21 cellular contexts compared by ENCODE assay signal in the genomic region with DNA sequence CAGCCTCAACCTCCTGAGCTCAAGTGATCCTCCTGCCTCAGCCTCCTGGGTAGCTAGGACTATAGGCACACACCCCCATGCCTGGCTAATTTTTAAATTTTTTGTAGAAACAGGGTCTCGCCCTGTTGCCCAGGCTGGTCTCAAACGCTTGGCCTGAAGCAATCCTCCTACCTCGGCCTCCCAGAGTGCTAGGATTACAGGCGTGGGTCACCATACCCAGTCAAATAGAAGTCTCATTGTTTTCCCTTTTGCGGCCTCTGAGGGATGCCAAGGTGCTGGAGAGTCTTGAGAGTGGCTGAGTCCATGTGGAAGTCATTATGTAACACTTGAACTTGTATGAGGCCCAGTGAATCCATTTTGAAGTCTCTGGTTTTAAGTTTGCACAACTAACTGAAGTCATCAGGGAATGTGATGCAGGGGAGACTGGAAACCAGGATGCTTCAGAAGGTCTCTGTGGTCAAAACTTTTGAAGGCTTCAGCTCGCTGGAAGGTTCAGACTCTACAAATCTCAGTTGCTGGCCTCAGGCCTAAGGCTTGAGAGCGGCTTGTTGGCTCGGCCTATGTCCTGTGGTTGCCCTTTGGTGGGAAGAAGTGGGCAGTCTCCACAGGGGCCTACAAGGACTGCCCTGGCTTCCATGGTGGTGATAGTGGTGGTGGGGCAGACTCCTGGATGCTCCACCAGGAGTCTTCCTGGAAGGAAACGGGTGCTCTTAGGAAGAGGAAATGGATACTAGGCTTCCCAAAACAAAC. TPM values are rescaled to one million over a fixed set of nuclear protein-coding genes. Genes with fewer than 3 reads are reported as not detected.
DNase-seq lines count a peak whose midpoint lies in the region; ATAC-seq and TF ChIP-seq lines count a peak whose summit lies in the region.
"Had no signal": no experiment of that assay in that cellular context is flagged by ENCODE, and none has a peak within 500 bp of the region (broad histone marks: within the 10 kb centered on the region; RNA-seq: fewer than 3 reads in every experiment).

No MANE protein-coding gene starts in this region.

- H3K27ac ChIP-seq in skeletal muscle tissue (ENCODE audit: low read depth, low read length): peak overlapping the region; percentile 62
- H3K27ac ChIP-seq: hepatocyte, KMS-11 had no signal

- ATAC-seq in GM18511 (IDR thresholded peaks at IDR 0.05; ENCODE audit: unreplicated experiment): no peak
- no peak for ATAC-seq in GM18861 (IDR thresholded peaks at IDR 0.05; ENCODE audit: unreplicated experiment)

- DNase-seq in AG10803 (ENCODE audit: low read depth) (peak; percentile 94), GM03348 (ENCODE audit: low spot score) (peak; percentile 50), fibroblast of mammary gland (ENCODE audit: low read depth) (peak; percentile 26)
- no peak for DNase-seq in stimulated activated CD4-positive, alpha-beta T cell treated with anti-CD3 and anti-CD28 coated beads, Interleukin-12 subunit alpha, Interleukin-12 subunit beta, amount 100 ng/mL, for 4 hours
- DNase-seq: activated CD4-positive, alpha-beta memory T cell treated with anti-CD3 and anti-CD28 coated beads for 36 hours; activated CD4-positive, CD25-positive, alpha-beta regulatory T cell treated with anti-CD3 and anti-CD28 coated beads, Interleukin-2, amount 50 U/mL, for 72 hours; activated effector memory CD4-positive, alpha-beta T cell treated with Interleukin-2 at 50 U/mL for 16 hours; CD4-positive, CD25-positive, alpha-beta regulatory T cell; dorsolateral prefrontal cortex; naive B cell; NCI-H1417 treated with DMSO at 0.1 percent for 48 hours; NCI-H2081; NCI-H226; occipital lobe; stimulated activated CD4-positive, alpha-beta T cell treated with anti-CD3 and anti-CD28 coated beads, Interleukin-4, amount 100 ng/mL, for 1 hour; T-helper 1 cell had no signal

- no peaks in the 10 kb centered on the region for H3K9me3 ChIP-seq in skeletal muscle tissue (ENCODE audit: control insufficient read depth in 3 of 3, low read length in 3 of 3)

- peaks cover 25 to 35% (median 30%) of the 10 kb centered on the region in 3 donors for H3K4me1 ChIP-seq in skeletal muscle tissue (ENCODE audit: control insufficient read depth in 3 of 3, insufficient read depth in 3 of 3, low read length in 3 of 3)

- H3K36me3 ChIP-seq in skeletal muscle tissue (ENCODE audit: control insufficient read depth in 3 of 3, insufficient read depth in 3 of 3, low read length in 3 of 3): no peaks in the 10 kb centered on the region

- H3K4me3 ChIP-seq in AG10803 (ENCODE audit: low read length) (no peak overlapping the region), fibroblast of mammary gland (ENCODE audit: control insufficient read depth, low read depth, low read length) (no peak overlapping the region), skeletal muscle tissue (ENCODE audit: low read length in 3 of 3) (no peak overlapping the region)
- H3K4me3 ChIP-seq: dorsolateral prefrontal cortex, hepatocyte had no signal

- TF ChIP-seq CTCF in AG10803 (conservative IDR thresholded peaks at IDR 0.05; ENCODE audit: low read length): 0 out of 2 replicates have a peak, but pooled peaks have one; percentile 2
- no peak for TF ChIP-seq CTCF in fibroblast of mammary gland (conservative IDR thresholded peaks at IDR 0.05; ENCODE audit: control insufficient read depth, insufficient read depth, low read depth, low read length)

- H3K27me3 ChIP-seq in skeletal muscle tissue (ENCODE audit: control insufficient read depth in 3 of 3, insufficient read depth in 3 of 3, low read length in 3 of 3): peaks cover 0 to 3% (median 2%) of the 10 kb centered on the region in 3 donors
- H3K27me3 ChIP-seq: dorsolateral prefrontal cortex, hepatocyte had no signal

- no peak overlapping the region for H3K9ac ChIP-seq in skeletal muscle tissue (ENCODE audit: low read depth in 1 of 3, low read length in 3 of 3)
- H3K9ac ChIP-seq: KMS-11 had no signal

RNA-seq across cellular contexts. Expression of a gene that starts 29.2 kb away (rescaled TPM):
- total RNA-seq in skeletal muscle tissue: 8.4 TPM
- total RNA-seq: activated CD4-positive, alpha-beta memory T cell treated with anti-CD3 and anti-CD28 coated beads for 36 hours; CD4-positive, CD25-positive, alpha-beta regulatory T cell had no signal
